ENCODE assay signal across 23 cellular contexts in the genomic region with DNA sequence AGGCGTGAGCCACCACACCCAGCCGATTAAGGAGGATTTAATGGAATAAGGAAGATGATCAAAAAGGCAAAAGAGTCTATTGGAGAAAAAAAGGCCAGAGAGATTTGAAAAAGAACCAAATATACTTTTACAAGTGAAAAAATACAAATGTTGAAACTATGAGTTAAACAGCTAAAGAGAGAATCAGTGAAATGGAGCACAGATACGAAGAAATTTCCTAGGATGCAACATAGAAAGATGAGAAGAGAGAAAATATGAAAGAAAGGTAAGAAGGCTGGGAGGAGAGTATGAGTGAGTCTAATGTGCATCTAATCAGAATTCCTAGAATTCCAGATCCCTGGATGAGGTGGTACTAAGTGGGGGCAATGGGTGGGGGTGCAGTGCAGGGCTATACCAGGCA. TPM values are rescaled to one million over a fixed set of nuclear protein-coding genes. Genes with fewer than 3 reads are reported as not detected.
DNase-seq lines count a peak whose midpoint lies in the region; ATAC-seq, FAIRE-seq and TF ChIP-seq lines count a peak whose summit lies in the region.
"Had no signal": no experiment of that assay in that cellular context is flagged by ENCODE, and none has a peak within 500 bp of the region (broad histone marks: within the 10 kb centered on the region; RNA-seq: fewer than 3 reads in every experiment).

No MANE protein-coding gene starts in this region.

- in situ Hi-C loops in K562 (cut with MboI), result no loop called here

- 85% methylated on average over 3 of the region's 3 CpGs for WGBS in SK-N-SH (ENCODE audit: low lambda C conversion rate)
- WGBS in K562 (ENCODE audit: insufficient coverage, low coverage, missing lambda C conversion rate), result 11% methylated on average over 3 of the region's 3 CpGs
- 95 to 97% methylated on average over 3 of the region's 3 CpGs for WGBS in body of pancreas, 2 donors

- no peaks in the 10 kb centered on the region for H3K79me2 ChIP-seq in SK-N-SH (ENCODE audit: insufficient read depth)
- no peaks in the 10 kb centered on the region for H3K79me2 ChIP-seq in K562 (ENCODE audit: control insufficient read depth, insufficient read depth, low read length)

- DNase-seq in SK-N-SH (no peak), K562 (ENCODE audit: extremely low read depth in 1 of 4, low spot score in 3 of 4) (no peak), body of pancreas (no peak), NCI-H446 treated with DMSO at 0.1 percent for 48 hours (lab: John Stamatoyannopoulos, UW) (no peak)
- DNase-seq: Caco-2; CD4-positive, CD25-positive, alpha-beta regulatory T cell; CD8-positive, alpha-beta T cell; DMS153; EL; GDM1; GM23248; H9; HFFc6 had no signal

- H3K9me3 ChIP-seq in SK-N-SH (no peaks in the 10 kb centered on the region), HEK293 (ENCODE audit: control insufficient read depth, insufficient read depth, low read depth, low read length) (no peaks in the 10 kb centered on the region), K562 (replicated peaks; ENCODE audit: control insufficient read depth, insufficient read depth, low read depth, low read length) (peaks cover 7% of the 10 kb centered on the region), body of pancreas (peaks cover 0 to 5% (median 0%) of the 10 kb centered on the region in 3 donors)

- no peaks in the 10 kb centered on the region for H3K27me3 ChIP-seq in SK-N-SH (ENCODE audit: insufficient read depth)
- H3K27me3 ChIP-seq in K562 (ENCODE audit: control insufficient read depth in 2 of 2, insufficient read depth in 2 of 2, low read length in 2 of 2), result peaks cover 0 to 18% of the 10 kb centered on the region in 2 experiments; a peak in 1 of 5 replicates
- no peaks in the 10 kb centered on the region for H3K27me3 ChIP-seq in body of pancreas
- H3K27me3 ChIP-seq: BLaER1 had no signal

- H3K9me2 ChIP-seq in SK-N-SH, result no peaks in the 10 kb centered on the region

- no peak overlapping the region for H3K4me2 ChIP-seq in SK-N-SH
- no peak overlapping the region for H3K4me2 ChIP-seq in K562 (ENCODE audit: insufficient read depth, low read length)
- H3K4me2 ChIP-seq: BLaER1 had no signal

- H3F3A ChIP-seq in SK-N-SH (replicated peaks; ENCODE audit: insufficient read depth), result peaks cover 3% of the 10 kb centered on the region

- H3K9me1 ChIP-seq in K562 (ENCODE audit: control insufficient read depth, insufficient read depth, low read length), result no peaks in the 10 kb centered on the region

- H3K4me3 ChIP-seq in SK-N-SH (ENCODE audit: low read depth in 2 of 2, low read length in 1 of 2) (no peak overlapping the region), HEK293 (ENCODE audit: low read depth, low read length) (no peak overlapping the region), K562 (no peak overlapping the region), body of pancreas (no peak overlapping the region)
- H3K4me3 ChIP-seq: BLaER1, GM12878, GM23248 had no signal

- H3K27ac ChIP-seq in SK-N-SH (ENCODE audit: low read depth in 2 of 2, low read length in 1 of 2) (no peak overlapping the region), HEK293 (ENCODE audit: extremely low read depth, low read depth, low read length) (no peak overlapping the region), K562 (ENCODE audit: extremely low read depth, low read depth, low read length) (no peak overlapping the region), body of pancreas (no peak overlapping the region)
- H3K27ac ChIP-seq: 22Rv1, BLaER1, C4-2B, GM23248 had no signal

- H3K36me3 ChIP-seq in SK-N-SH (replicated peaks in 1 of 2; ENCODE audit: control insufficient read depth in 1 of 2, insufficient read depth in 2 of 2, low read length in 1 of 2), result no peaks in the 10 kb centered on the region
- no peaks in the 10 kb centered on the region for H3K36me3 ChIP-seq in HEK293 (ENCODE audit: control insufficient read depth in 2 of 2, insufficient read depth in 1 of 2, low read length in 2 of 2)
- no peaks in the 10 kb centered on the region for H3K36me3 ChIP-seq in K562 (ENCODE audit: control insufficient read depth, insufficient read depth, low read length)
- no peaks in the 10 kb centered on the region for H3K36me3 ChIP-seq in body of pancreas (replicated peaks in 1 of 2; ENCODE audit: insufficient read depth in 1 of 2, low read depth in 2 of 2)
- H3K36me3 ChIP-seq: BLaER1 had no signal

- no peak for TF ChIP-seq POLR2A in K562 (conservative IDR thresholded peaks at IDR 0.05)
- TF ChIP-seq POLR2A in body of pancreas (IDR thresholded peaks at IDR 0.05), result no peak

- H2AFZ ChIP-seq in SK-N-SH (ENCODE audit: low read depth) (no peak overlapping the region), K562 (ENCODE audit: low read depth, low read length) (no peak overlapping the region)
- H2AFZ ChIP-seq: GM23248 had no signal

- ATAC-seq in SK-N-SH treated with all-trans-retinoic acid at 6 μM for 48 hours (no peak), K562 (no peak), body of pancreas (no peak)
- ATAC-seq: CD8-positive, alpha-beta T cell; GM12878; HCT116 had no signal

- CTCF ChIA-PET in SK-N-SH (lab: Yijun Ruan, JAX) (interaction anchor here (0.7 to 4.2 kb wide), 4 partner anchors 15 to 124 kb away, joined by 3 to 30 read pairs (median 4); no protein-coding TSS in a partner anchor), HEK293 (lab: Yijun Ruan, JAX) (interaction anchor here (1.1 to 1.6 kb wide), 2 partner anchors 15 to 189 kb away, joined by 5 to 6 read pairs; no protein-coding TSS in a partner anchor), K562 (lab: Yijun Ruan, JAX; ENCODE audit: low intra/inter-chr PET ratio) (no interaction called here)

- intact Hi-C loops in K562 (cut with micrococcal nuclease) (no loop called here), body of pancreas (cut with DNase I) (no loop called here)

- FAIRE-seq in K562 (lab: Jason Lieb, UNC), result no peak
- FAIRE-seq: A204.1, GM12878, GM19239, H1 had no signal

- POLR2A ChIA-PET in SK-N-SH (lab: Yijun Ruan, JAX) (no interaction called here), HEK293 (lab: Yijun Ruan, JAX) (no interaction called here), K562 (lab: Yijun Ruan, JAX) (no interaction called here)

- H3K4me1 ChIP-seq in SK-N-SH (ENCODE audit: control insufficient read depth in 1 of 2, insufficient read depth in 2 of 2, low read depth in 1 of 2, low read length in 1 of 2), result no peaks in the 10 kb centered on the region; a peak in 1 of 4 replicates
- H3K4me1 ChIP-seq in HEK293 (ENCODE audit: control insufficient read depth, insufficient read depth, low read length), result no peaks in the 10 kb centered on the region
- H3K4me1 ChIP-seq in K562 (replicated peaks in 1 of 2; ENCODE audit: control insufficient read depth in 2 of 2, insufficient read depth in 2 of 2, low read length in 2 of 2), result no peaks in the 10 kb centered on the region
- H3K4me1 ChIP-seq in body of pancreas, result no peaks in the 10 kb centered on the region
- H3K4me1 ChIP-seq: Caco-2 had no signal

- BruUV-seq in K562 (replicated peaks; lab: Mats Ljungman, UMichigan), result no TSS peak

- no peak for TF ChIP-seq RAD21 in SK-N-SH (IDR thresholded peaks at IDR 0.05; ENCODE audit: low read length)
- TF ChIP-seq RAD21 in K562 (CRISPR knock-in tag; conservative IDR thresholded peaks at IDR 0.05 in 1 of 2, IDR thresholded peaks at IDR 0.05 in 1 of 2), result no peak

- no peak for TF ChIP-seq EP300 in SK-N-SH (IDR thresholded peaks at IDR 0.05; ENCODE audit: borderline replicate concordance in 1 of 2, low read depth in 1 of 2, low read length in 1 of 2)
- TF ChIP-seq EP300 in K562 (IDR thresholded peaks at IDR 0.05; ENCODE audit: low read length), result no peak

- no peaks in the 10 kb centered on the region for H4K20me1 ChIP-seq in SK-N-SH (ENCODE audit: insufficient read depth)
- no peaks in the 10 kb centered on the region for H4K20me1 ChIP-seq in K562 (replicated peaks; ENCODE audit: control insufficient read depth, insufficient read depth, low read length)
- H4K20me1 ChIP-seq: BLaER1 had no signal

- no peak overlapping the region for H3K9ac ChIP-seq in SK-N-SH
- H3K9ac ChIP-seq in K562 (ENCODE audit: insufficient read depth in 1 of 2, low read depth in 2 of 2, low read length in 2 of 2), result no peak overlapping the region
- H3K9ac ChIP-seq: BLaER1, GM23248 had no signal

- TF ChIP-seq CTCF in SK-N-SH (IDR thresholded peaks at IDR 0.05), result no peak
- no peak for TF ChIP-seq CTCF in HEK293 (tag by site-specific recombination; IDR thresholded peaks at IDR 0.05)
- TF ChIP-seq CTCF in K562 (IDR thresholded peaks at IDR 0.05 in 2 of 3, conservative IDR thresholded peaks at IDR 0.05 in 1 of 3; ENCODE audit: insufficient read depth in 2 of 3, low read depth in 1 of 3, low read length in 3 of 3), result no peak
- no peak for TF ChIP-seq CTCF in body of pancreas (IDR thresholded peaks at IDR 0.05)

TF ChIP-seq in SK-N-SH, 30 proteins besides CTCF, POLR2A, EP300 and RAD21 (continues in another document):
- TF ChIP-seq GATA2 (CRISPR knock-in tag; IDR thresholded peaks at IDR 0.05), result no peak

RNA-seq across cellular contexts. Expression of a gene that starts 19.4 kb away (rescaled TPM):
- polyA plus RNA-seq in SK-N-SH (2012; rRNA removed) (1.8 and 5.0 TPM in 2 replicates), K562 (2011; rRNA removed) (not detected in 2 replicates), K562 (2014; fragmentation: Illumina TruSeq; extraction: Trizol) (not detected in 2 replicates), K562 (2014; fragmentation: Nextera tagmentation; extraction: Ambion mirVana) (under 1 TPM in 1 of 2 experiments, not detected in 1; under 0.01 TPM), K562 (2014; rRNA removed) (not detected in 2 replicates)
- 2.0 and 3.3 TPM in 2 replicates for polyA plus RNA-seq in SK-N-SH (2012; cell fraction: cytosol; rRNA removed)
- polyA plus RNA-seq in SK-N-SH (2012; cell fraction: nucleus; rRNA removed), result 4.3 and 5.2 TPM in 2 replicates
- 0.14 and 0.19 TPM in 2 replicates for total RNA-seq in K562 (2011; cell fraction: chromatin; rRNA removed; ENCODE audit: low replicate concordance)
- total RNA-seq in K562 (2011; cell fraction: nucleolus; rRNA removed), result 0.13 and 0.33 TPM in 2 replicates
- not detected in 2 replicates for total RNA-seq in K562 (2011; cell fraction: nucleoplasm; rRNA removed)
- total RNA-seq in K562 (2014; rRNA removed) (not detected in 2 replicates), K562 (2014; rRNA removed; fragmentation: Illumina TruSeq; extraction: Trizol) (not detected in 2 replicates), K562 (2015; rRNA removed; fragmentation: Illumina TruSeq; extraction: Trizol) (not detected in 2 replicates), K562 (2021) (0.04 and 0.09 TPM in 2 replicates), body of pancreas (1 to 10 TPM in 1 of 2 donors, under 1 TPM in 1; 0.66 to 3.6 TPM)
- 0.01 and 0.03 TPM in 2 replicates for polyA plus RNA-seq in K562 (2011; cell fraction: cytosol; rRNA removed)
- polyA plus RNA-seq in K562 (2011; cell fraction: nucleus; rRNA removed), result 0.01 TPM in 1 of 2 replicates, not detected in the other
- 0.01 TPM in 2 replicates for polyA plus RNA-seq in K562 (2012)
- not detected in 2 replicates for polyA minus RNA-seq in K562 (2011; rRNA and poly(A)+ RNA removed)
- polyA minus RNA-seq in K562 (2011; cell fraction: cytosol; rRNA and poly(A)+ RNA removed), result not detected in 2 replicates
- 0.13 TPM in 1 of 2 replicates, not detected in the other for polyA minus RNA-seq in K562 (2011; cell fraction: nucleus; rRNA and poly(A)+ RNA removed)
